In the genomic region with DNA sequence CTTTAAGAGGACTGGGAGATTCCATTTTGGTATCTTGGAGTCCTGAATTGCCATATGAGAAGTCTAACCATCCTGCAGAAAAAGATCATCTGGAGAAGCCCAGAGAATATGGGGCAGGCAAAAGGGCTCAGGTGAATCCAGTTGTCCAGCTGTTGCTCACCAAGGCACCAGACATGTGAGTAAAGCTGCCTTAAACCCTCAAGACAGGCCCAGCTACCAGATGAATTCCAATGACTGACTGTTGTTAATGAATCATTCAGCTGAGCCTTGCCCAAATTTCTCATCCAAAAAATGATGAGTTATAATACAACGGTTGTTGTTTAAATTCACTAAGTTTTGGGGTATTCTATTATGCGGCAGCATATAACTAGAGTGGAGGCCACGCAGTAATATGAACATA, we compare ENCODE assay signal across 26 cellular contexts. TPM values are rescaled to one million over a fixed set of nuclear protein-coding genes. Genes with fewer than 3 reads are reported as not detected.
DNase-seq lines count a peak whose midpoint lies in the region; ATAC-seq, FAIRE-seq and TF ChIP-seq lines count a peak whose summit lies in the region.
"Had no signal": no experiment of that assay in that cellular context is flagged by ENCODE, and none has a peak within 500 bp of the region (broad histone marks: within the 10 kb centered on the region; RNA-seq: fewer than 3 reads in every experiment).

No MANE protein-coding gene starts in this region.

- no peaks in the 10 kb centered on the region for H3F3A ChIP-seq in GM23248 (ENCODE audit: insufficient read depth)

- no peak overlapping the region for H3K27ac ChIP-seq in GM23248
- no peak overlapping the region for H3K27ac ChIP-seq in foreskin keratinocyte
- H3K27ac ChIP-seq: SJCRH30 had no signal

- H3K4me2 ChIP-seq in GM23248 (ENCODE audit: unreplicated experiment) = no peak overlapping the region

- H3K79me2 ChIP-seq in GM23248 (ENCODE audit: insufficient read depth) = no peaks in the 10 kb centered on the region

- H3K9me2 ChIP-seq in GM23248 (ENCODE audit: insufficient read depth) = no peaks in the 10 kb centered on the region

- H3K36me3 ChIP-seq in GM23248 (ENCODE audit: low read depth) = no peaks in the 10 kb centered on the region
- H3K36me3 ChIP-seq in bronchial epithelial cell (ENCODE audit: control insufficient read depth, insufficient read depth, low read length) = no peaks in the 10 kb centered on the region
- H3K36me3 ChIP-seq: SJCRH30 had no signal

- 59 to 60% methylated on average over 3 of the region's 3 CpGs for WGBS in GM23248 (ENCODE audit: low coverage in 1 of 2, low lambda C conversion rate in 2 of 2, missing lambda C conversion rate in 2 of 2), 2 experiments

- TF ChIP-seq CTCF in bronchial epithelial cell (IDR thresholded peaks at IDR 0.05; ENCODE audit: insufficient read depth, low read length, severe bottlenecking) = no peak
- no peak for TF ChIP-seq CTCF in foreskin keratinocyte (conservative IDR thresholded peaks at IDR 0.05)

- peak; percentile 48 for DNase-seq in AG08396 (ENCODE audit: low spot score)
- peak; percentile 65 for DNase-seq in GM23248
- DNase-seq in bronchial epithelial cell (ENCODE audit: low read depth) = peak; percentile 29
- DNase-seq in foreskin keratinocyte = peak; percentile 10 to 28
- no peak for DNase-seq in Kasumi-1 (lab: John Stamatoyannopoulos, UW)
- DNase-seq in DMS79 treated with DMSO at 0.1 percent for 48 hours (lab: John Stamatoyannopoulos, UW) = no peak
- DNase-seq: 8988T, DMS53, H7, HFFc6, KBM-7, NCI-H1105, NCI-H146, NCI-H2029, NCI-H345, NCI-H524, NCI-H774, SJCRH30 had no signal

- no peak overlapping the region for H2AFZ ChIP-seq in GM23248

- no peak overlapping the region for H3K9ac ChIP-seq in GM23248

- H4K20me1 ChIP-seq in GM23248 (ENCODE audit: insufficient read depth) = no peaks in the 10 kb centered on the region

- H3K4me1 ChIP-seq in GM23248 (ENCODE audit: insufficient read depth) = no peaks in the 10 kb centered on the region
- no peaks in the 10 kb centered on the region for H3K4me1 ChIP-seq in foreskin keratinocyte
- H3K4me1 ChIP-seq: SJCRH30 had no signal

- H3K4me3 ChIP-seq in GM23248 (no peak overlapping the region), bronchial epithelial cell (ENCODE audit: low read depth, low read length) (no peak overlapping the region)
- H3K4me3 ChIP-seq: GM12878, SJCRH30 had no signal

- no peak for FAIRE-seq in bronchial epithelial cell (lab: Jason Lieb, UNC)
- FAIRE-seq: D721Med, GM12878, HepG2 had no signal

- H3K27me3 ChIP-seq in GM23248 (replicated peaks; ENCODE audit: insufficient read depth) (no peaks in the 10 kb centered on the region), bronchial epithelial cell (ENCODE audit: control insufficient read depth, insufficient read depth, low read length) (no peaks in the 10 kb centered on the region), foreskin keratinocyte (no peaks in the 10 kb centered on the region)

- in situ Hi-C loops in GM23248 (cut with MboI) = no loop called here

- no peaks in the 10 kb centered on the region for H3K9me3 ChIP-seq in GM23248 (ENCODE audit: low read depth)
- H3K9me3 ChIP-seq: SJCRH30 had no signal

- ATAC-seq in foreskin keratinocyte (peak; percentile 52), GM21447 (IDR thresholded peaks at IDR 0.05; ENCODE audit: unreplicated experiment) (no peak), HG02571 (IDR thresholded peaks at IDR 0.05; ENCODE audit: unreplicated experiment) (no peak)
- ATAC-seq: GM12878, HepG2, Panc1 had no signal

RNA-seq across cellular contexts. Expression of a gene that starts 22.0 kb away (rescaled TPM):
- not detected in 2 replicates for total RNA-seq in GM23248 (2014; rRNA removed; shearing (Covaris generic))
- polyA plus RNA-seq in GM23248 (2016; fragmentation: Nextera tagmentation; extraction: Ambion mirVana) (not detected in 2 replicates), foreskin keratinocyte (not detected in 2 replicates)
- total RNA-seq in bronchial epithelial cell (not detected in 2 replicates), foreskin keratinocyte (not detected in 2 replicates)
- total RNA-seq: B cell, GM12878, HFFc6, SJCRH30 had no signal
- polyA plus RNA-seq: CD14-positive monocyte, GM12878, HepG2 had no signal

Comparison
In these comparisons a context has a peak if more than half of its experiments do, and no peak if none do; other contexts are left out.
1. DNase-seq: peak in AG08396 (single experiment), GM23248 (single experiment), bronchial epithelial cell (single experiment) and foreskin keratinocyte (2 of 2); none in Kasumi-1 (0 of 2) and DMS79 treated with DMSO at 0.1 percent for 48 hours (single experiment).